Comparison of ENCODE assay signal across 11 cellular contexts in genomic region chr4:8606476-8606875, GRCh38. TPM values are rescaled to one million over a fixed set of nuclear protein-coding genes. Genes with fewer than 3 reads are reported as not detected.
"Had no signal": no experiment of that assay in that cellular context is flagged by ENCODE, and none has a peak within 500 bp of the region (broad histone marks: within the 10 kb centered on the region; RNA-seq: fewer than 3 reads in every experiment).

No MANE protein-coding gene starts in this region.

- H3K4me2 ChIP-seq: KMS-11 had no signal

- H3K4me3 Mint-ChIP-seq: H9, HFFc6 had no signal

- H3K4me1 Mint-ChIP-seq: H9 had no signal

- H3K27ac ChIP-seq: GM23248, KMS-11 had no signal

- H2AFZ ChIP-seq: GM23248 had no signal

- H3K4me3 ChIP-seq: GM23248 had no signal

- H3K9ac ChIP-seq: GM23248, KMS-11 had no signal

- H3K27ac Mint-ChIP-seq: H9, HFFc6 had no signal

- FAIRE-seq: H54, HTR-8/SVneo had no signal

- DNase-seq: GM23248, GOT3, H9, HCEC 1CT, HFFc6, IMR-90, KBM-7 had no signal

- H3K9me3 Mint-ChIP-seq: H9, HFFc6 had no signal

RNA-seq across cellular contexts. Expression of gene CPZ, which starts 13.9 kb away (rescaled TPM):
- total RNA-seq: HT-29 had no signal

RNA-seq across cellular contexts. Expression of gene GPR78, which starts 26.3 kb away (rescaled TPM):
- total RNA-seq: GM23248, HT-29 had no signal
